Comparison of ENCODE assay signal across 13 cellular contexts in the genomic region with DNA sequence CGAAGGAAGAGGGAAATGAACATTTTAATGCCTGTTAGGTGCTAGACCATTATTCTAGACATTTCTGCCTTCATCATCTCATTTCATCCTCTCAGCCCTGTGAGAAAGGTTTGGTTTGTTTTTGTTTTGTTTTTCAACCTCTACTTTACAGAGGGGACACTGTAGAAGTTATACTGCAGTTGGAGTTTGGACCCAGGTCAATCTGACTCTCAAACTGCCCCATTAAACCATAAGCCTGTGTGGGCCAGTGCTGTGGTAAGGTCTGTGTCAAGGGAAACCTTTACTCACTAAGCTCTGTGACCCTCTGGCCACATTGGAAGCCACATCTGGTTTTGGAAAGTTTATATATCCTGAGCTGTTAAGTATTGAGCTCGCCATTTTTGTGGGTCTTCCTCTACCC. TPM values are rescaled to one million over a fixed set of nuclear protein-coding genes. Genes with fewer than 3 reads are reported as not detected.
DNase-seq lines count a peak whose midpoint lies in the region; TF ChIP-seq lines count a peak whose summit lies in the region.
"Had no signal": no experiment of that assay in that cellular context is flagged by ENCODE, and none has a peak within 500 bp of the region (broad histone marks: within the 10 kb centered on the region; RNA-seq: fewer than 3 reads in every experiment).

No MANE protein-coding gene starts in this region.

- H3K9me3 Mint-ChIP-seq in chondrocyte (ENCODE audit: low read depth), result no peaks in the 10 kb centered on the region
- H3K9me3 Mint-ChIP-seq: CD4-positive, alpha-beta memory T cell had no signal

- H3K27ac Mint-ChIP-seq in chondrocyte (ENCODE audit: unreplicated experiment), result no peak overlapping the region
- H3K27ac Mint-ChIP-seq: CD4-positive, alpha-beta memory T cell; IgD-negative memory B cell had no signal

- H3K4me3 ChIP-seq in fibroblast of villous mesenchyme (ENCODE audit: low read depth, low read length), result no peak overlapping the region
- H3K4me3 ChIP-seq: A549, GM12878 had no signal

- no peaks in the 10 kb centered on the region for H3K27me3 Mint-ChIP-seq in chondrocyte (ENCODE audit: low read depth)

- H3K4me3 Mint-ChIP-seq in chondrocyte (ENCODE audit: unreplicated experiment), result no peak overlapping the region
- H3K4me3 Mint-ChIP-seq: CD4-positive, alpha-beta memory T cell; IgD-negative memory B cell had no signal

- H3K4me1 Mint-ChIP-seq in chondrocyte (ENCODE audit: low read depth), result peaks cover 29% of the 10 kb centered on the region
- H3K4me1 Mint-ChIP-seq: CD4-positive, alpha-beta memory T cell; IgD-negative memory B cell had no signal

- H3K36me3 Mint-ChIP-seq in chondrocyte (ENCODE audit: low read depth), result peaks cover 5% of the 10 kb centered on the region
- H3K36me3 Mint-ChIP-seq: CD4-positive, alpha-beta memory T cell; IgD-negative memory B cell had no signal

- TF ChIP-seq CTCF in fibroblast of villous mesenchyme (IDR thresholded peaks at IDR 0.05; ENCODE audit: insufficient read depth, low read depth, low read length) (no peak), chondrocyte (IDR thresholded peaks at IDR 0.05) (no peak)

- DNase-seq in HuH-7 (ENCODE audit: low spot score), result peak; percentile 75
- peak; percentile 22 for DNase-seq in fibroblast of villous mesenchyme (ENCODE audit: low read depth)
- peak; percentile 47 for DNase-seq in myocyte (ENCODE audit: low read depth)
- no peak for DNase-seq in DMS 273 treated with DMSO at 0.1 percent for 48 hours (lab: John Stamatoyannopoulos, UW)
- DNase-seq in amygdala (lab: John Stamatoyannopoulos, UW), result no peak
- no peak for DNase-seq in stimulated activated naive CD4-positive, alpha-beta T cell (lab: John Stamatoyannopoulos, UW)
- DNase-seq in chondrocyte (ENCODE audit: low spot score), result no peak
- DNase-seq: BE2C; CD4-positive, alpha-beta memory T cell; DMS53 had no signal

RNA-seq across cellular contexts. Expression of a gene that starts 8.5 kb away (rescaled TPM):
- total RNA-seq in fibroblast of villous mesenchyme (22.0 and 22.5 TPM in 2 replicates), myocyte (328 and 451 TPM in 2 replicates), chondrocyte (24.1 to 26.0 TPM (median 24.9 TPM) in 3 replicates)
- polyA plus RNA-seq in myocyte (2012), result 132 TPM
- total RNA-seq: CD4-positive, alpha-beta memory T cell had no signal
- polyA plus RNA-seq: CD4-positive, alpha-beta memory T cell; IgD-negative memory B cell had no signal

Comparison
In these comparisons a context has a peak if more than half of its experiments do, and no peak if none do; other contexts are left out.
1. DNase-seq: peak in HuH-7 (single experiment), fibroblast of villous mesenchyme (single experiment) and myocyte (single experiment); none in DMS 273 treated with DMSO at 0.1 percent for 48 hours (single experiment), amygdala (0 of 56), stimulated activated naive CD4-positive, alpha-beta T cell (0 of 6) and chondrocyte (single experiment).
2. RNA of a gene that starts 8.5 kb away (total RNA-seq): 328 to 451 TPM in myocyte; 24.1 to 26.0 TPM in chondrocyte and 22.0 to 22.5 TPM in fibroblast of villous mesenchyme; every median in the first group is over 10 times any median in the second.